In genomic region chr16:27313422-27314160, GRCh38 we compare ENCODE assay signal across 8 cellular contexts. TPM values are rescaled to one million over a fixed set of nuclear protein-coding genes. Genes with fewer than 3 reads are reported as not detected.
DNase-seq lines count a peak whose midpoint lies in the region; ATAC-seq and TF ChIP-seq lines count a peak whose summit lies in the region.

IL4R (plus strand) TSS chr16:27313974; CDS start chr16:27340204, 26,230 bp downstream.

- peak; percentile 38 for DNase-seq in AG04450 (ENCODE audit: low read depth, low spot score)
- peak; percentile 84 for DNase-seq in HuH-7 (ENCODE audit: low spot score)
- peak; percentile 39 for DNase-seq in activated CD4-positive, alpha-beta T cell treated with anti-CD3 and anti-CD28 coated beads for 1 hour
- DNase-seq in dermis blood vessel endothelial cell = peak; percentile 85
- peak; percentile 93 for DNase-seq in lower lobe of right lung
- DNase-seq in stimulated activated CD4-positive, alpha-beta T cell treated with anti-CD3 and anti-CD28 coated beads, TNF-alpha, amount 100 ng/mL, for 48 hours (ENCODE audit: low read depth in 3 of 3) = peak; percentile 62 to 74 (median 72)
- no peak for DNase-seq in NCI-H2227 (lab: John Stamatoyannopoulos, UW; ENCODE audit: unreplicated experiment)

- no peaks in the 10 kb centered on the region; the same call in 1 of the 2 replicates for H3K9me3 ChIP-seq in AG04450 (ENCODE audit: control insufficient read depth, insufficient read depth, low read length)
- H3K9me3 ChIP-seq in lower lobe of right lung = no peaks in the 10 kb centered on the region

- intact Hi-C loops in lower lobe of right lung (cut with DNase I) = no loop called here

- peaks cover 50% of the 10 kb centered on the region for H3K4me1 ChIP-seq in lower lobe of right lung

- H3K36me3 ChIP-seq in lower lobe of right lung = no peaks in the 10 kb centered on the region

- H3K4me3 ChIP-seq in AG04450 (ENCODE audit: low read depth, low read length) = peak within 1 kb of the TSS; percentile 81
- H3K4me3 ChIP-seq in lower lobe of right lung = peak within 1 kb of the TSS; percentile 97

- no peak for TF ChIP-seq CTCF in AG04450 (IDR thresholded peaks at IDR 0.05; ENCODE audit: low read depth, low read length)
- TF ChIP-seq CTCF in lower lobe of right lung (IDR thresholded peaks at IDR 0.05) = no peak

- CTCF ChIA-PET in AG04450 (lab: Charles Lee) = no interaction called here

- peak; percentile 49 for ATAC-seq in GM19351 (IDR thresholded peaks at IDR 0.05; ENCODE audit: unreplicated experiment)
- peak; percentile 76 to 85 for ATAC-seq in lower lobe of right lung

- POLR2A ChIA-PET in AG04450 (lab: Yijun Ruan, JAX) = interaction anchor here (5.1 kb wide), 1 partner anchor 71 kb away, joined by 18 read pairs; no protein-coding TSS in a partner anchor

- H3K27me3 ChIP-seq in AG04450 (ENCODE audit: control insufficient read depth, insufficient read depth, low read length) (no peaks in the 10 kb centered on the region), lower lobe of right lung (ENCODE audit: low read depth) (no peaks in the 10 kb centered on the region)

- peak within 1 kb of the TSS; percentile 85 for H3K27ac ChIP-seq in AG04450 (ENCODE audit: low read depth, low read length)
- peak within 1 kb of the TSS; percentile 100 for H3K27ac ChIP-seq in lower lobe of right lung

RNA-seq across cellular contexts. Expression of gene IL4R, which starts in this region (rescaled TPM):
- polyA plus RNA-seq in AG04450 (2011; rRNA removed) = 31.1 and 44.1 TPM in 2 replicates
- 47.0 and 68.2 TPM in 2 replicates for polyA minus RNA-seq in AG04450 (2011; rRNA and poly(A)+ RNA removed)
- total RNA-seq in dermis blood vessel endothelial cell = 23.9 and 42.9 TPM in 2 replicates
- 143 TPM for total RNA-seq in lower lobe of right lung
